24 cellular contexts compared by ENCODE assay signal in the genomic region with DNA sequence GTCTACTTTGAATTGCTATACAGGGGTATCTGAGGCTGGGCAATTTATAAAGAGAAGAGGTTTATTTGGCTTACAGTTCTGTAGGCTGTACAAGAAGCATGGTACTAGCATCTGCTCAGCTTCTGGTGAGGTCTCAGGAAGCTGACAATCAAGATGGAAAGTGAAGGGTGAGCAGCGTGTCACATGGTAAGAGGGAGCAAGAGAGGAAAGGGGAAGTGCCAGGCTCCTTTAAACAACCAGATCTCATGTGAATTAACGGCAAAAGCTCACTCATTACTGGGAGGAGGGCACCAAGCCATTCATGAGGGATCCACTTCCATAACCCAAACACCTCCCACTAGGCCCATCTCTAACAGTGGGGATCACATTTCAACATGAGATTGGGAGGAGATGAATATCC.
"Had no signal": no experiment of that assay in that cellular context is flagged by ENCODE, and none has a peak within 500 bp of the region (broad histone marks: within the 10 kb centered on the region; RNA-seq: fewer than 3 reads in every experiment).

No MANE protein-coding gene starts in this region.

- DNase-seq: activated CD4-positive, alpha-beta memory T cell treated with anti-CD3 and anti-CD28 coated beads, Interleukin-2, amount 10 ng/mL, durations not matched to agents 7 days and 5 days; activated CD4-positive, alpha-beta T cell treated with anti-CD3 and anti-CD28 coated beads for 4 hours; activated CD4-positive, CD25-positive, alpha-beta regulatory T cell; activated effector memory CD4-positive, alpha-beta T cell treated with Interleukin-2 at 50 U/mL for 16 hours; activated naive CD4-positive, alpha-beta T cell treated with anti-CD3 and anti-CD28 coated beads, Interleukin-2, amount 10 ng/mL, durations not matched to agents 7 days and 5 days; activated T-cell treated with anti-CD3 and anti-CD28 coated beads, Interleukin-2, amount 50 U/mL, for 72 hours; amygdala; cerebellar nuclear complex; gastrocnemius medialis; hippocampal formation; kidney glomerular epithelial cell; left lung; naive thymus-derived CD4-positive, alpha-beta T cell; occipital lobe; small intestine; stimulated activated CD4-positive, alpha-beta T cell treated with anti-CD3 and anti-CD28 coated beads, Interleukin-2, amount 100 ng/mL, for 24 hours; stomach; transverse colon; uterus had no signal

- ATAC-seq: activated T-cell treated with anti-CD3 and anti-CD28 coated beads, Interleukin-2, amount 50 U/mL, for 72 hours; gastrocnemius medialis; left lung; naive thymus-derived CD4-positive, alpha-beta T cell; sciatic nerve; stimulated activated memory B cell treated with anti-CD40 and anti-IgM and Interleukin-4, amounts not matched to agents 10 μg/mL and 1 μg/mL and 100 μg/mL, for 72 hours had no signal

- H3K4me1 ChIP-seq: esophagus muscularis mucosa, gastrocnemius medialis, left lung, stomach, transverse colon, uterus had no signal

- H3K27ac ChIP-seq: coronary artery, esophagus muscularis mucosa, gastrocnemius medialis, left lung, stomach, transverse colon, uterus had no signal

- H3K4me3 ChIP-seq: coronary artery, esophagus muscularis mucosa, gastrocnemius medialis, left lung, lung, stomach, transverse colon, uterus had no signal

- H3K36me3 ChIP-seq: esophagus muscularis mucosa, gastrocnemius medialis, left lung, stomach, transverse colon, uterus had no signal

- H3K9me3 ChIP-seq: esophagus muscularis mucosa, gastrocnemius medialis, left lung, stomach, transverse colon, uterus had no signal

- H3K27me3 ChIP-seq: esophagus muscularis mucosa, gastrocnemius medialis, left lung, stomach, uterus had no signal
